Comparison of ENCODE assay signal across 8 cellular contexts in the genomic region with DNA sequence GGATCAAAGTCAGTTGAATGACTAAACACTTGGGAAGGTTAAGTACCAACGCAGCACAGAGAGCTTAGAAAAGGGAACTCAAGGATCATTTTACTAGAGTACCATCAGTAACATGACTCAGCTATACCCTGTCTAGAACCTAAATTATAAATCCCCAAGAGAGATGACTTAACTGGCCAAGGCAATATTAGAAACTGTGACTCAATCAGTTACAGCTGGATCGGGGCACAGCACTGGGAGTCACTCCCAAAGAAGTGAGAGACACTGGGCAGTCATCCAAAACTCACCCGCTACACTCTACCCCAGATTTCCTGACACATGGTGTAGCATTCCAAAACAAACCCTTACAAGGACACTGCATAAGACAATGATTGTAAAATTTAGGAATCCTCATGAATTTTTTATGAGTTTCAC. TPM values are rescaled to one million over a fixed set of nuclear protein-coding genes. Genes with fewer than 3 reads are reported as not detected.
DNase-seq lines count a peak whose midpoint lies in the region; ATAC-seq, FAIRE-seq and TF ChIP-seq lines count a peak whose summit lies in the region.

No MANE protein-coding gene starts in this region.

- DNase-seq in AG04450 (ENCODE audit: low read depth, low spot score) (peak; percentile 88), GM19239 (ENCODE audit: insufficient read length, low spot score) (no peak), NCI-H345 (lab: John Stamatoyannopoulos, UW) (peak; percentile 54), K562 (ENCODE audit: extremely low read depth in 1 of 4, low spot score in 3 of 4) (peak; percentile 26 to 52 (median 40)), iris pigment epithelial cell (ENCODE audit: low read depth) (peak; percentile 92), immature natural killer cell (no peak)
- DNase-seq in stimulated activated naive B cell treated with anti-CD40 and anti-IgM and Interleukin-4, amounts not matched to agents 10 μg/mL and 1 μg/mL and 100 μg/mL, for 72 hours, result no peak
- no peak for DNase-seq in stimulated activated CD4-positive, alpha-beta T cell treated with anti-CD3 and anti-CD28 coated beads, Interleukin-4, amount 100 ng/mL, for 1 hour

- H3K36me3 Mint-ChIP-seq in stimulated activated naive B cell treated with anti-CD40 and anti-IgM and Interleukin-4, amounts not matched to agents 10 μg/mL and 1 μg/mL and 100 μg/mL, for 72 hours, result peaks cover 20 to 50% of the 10 kb centered on the region in 2 donors
- H3K36me3 Mint-ChIP-seq in immature natural killer cell, result peaks cover 3 to 20% (median 6%) of the 10 kb centered on the region in 3 donors

- H3K9me1 ChIP-seq in K562 (ENCODE audit: control insufficient read depth, insufficient read depth, low read length), result peaks cover 4% of the 10 kb centered on the region

- H3K9me3 ChIP-seq in AG04450 (ENCODE audit: control insufficient read depth, insufficient read depth, low read length), result no peaks in the 10 kb centered on the region
- no peaks in the 10 kb centered on the region for H3K9me3 ChIP-seq in K562 (replicated peaks; ENCODE audit: control insufficient read depth, insufficient read depth, low read depth, low read length)

- peak overlapping the region; percentile 86 for H3K27ac Mint-ChIP-seq in stimulated activated naive B cell treated with anti-CD40 and anti-IgM and Interleukin-4, amounts not matched to agents 10 μg/mL and 1 μg/mL and 100 μg/mL, for 72 hours
- peak overlapping the region in 2 of 6 donors; percentile 9 to 45 for H3K27ac Mint-ChIP-seq in immature natural killer cell

- no peak for TF ChIP-seq POLR2A in K562 (conservative IDR thresholded peaks at IDR 0.05)

- intact Hi-C loops in K562 (cut with micrococcal nuclease), result no loop called here

- H3K36me3 ChIP-seq in K562 (ENCODE audit: control insufficient read depth, insufficient read depth, low read length), result peaks cover 70% of the 10 kb centered on the region

- CTCF ChIA-PET in AG04450 (lab: Charles Lee), result interaction anchor here (1.1 to 4.7 kb wide), 3 partner anchors 10 to 182 kb away, joined by 3 to 17 read pairs (median 3); no protein-coding TSS in a partner anchor
- CTCF ChIA-PET in K562 (lab: Yijun Ruan, JAX; ENCODE audit: low intra/inter-chr PET ratio), result interaction anchor here (0.7 kb wide), 1 partner anchor 167 kb away, joined by 3 read pairs; no protein-coding TSS in a partner anchor

- FAIRE-seq in GM19239 (lab: Jason Lieb, UNC), result peak; percentile 23
- peak; percentile 70 for FAIRE-seq in K562 (lab: Jason Lieb, UNC)

- POLR2A ChIA-PET in AG04450 (lab: Yijun Ruan, JAX) (interaction anchor here (0.6 to 2.8 kb wide), 2 partner anchors 18 to 342 kb away, joined by 4 to 26 read pairs; a partner anchor contains a TSS), K562 (lab: Yijun Ruan, JAX) (interaction anchor here (0.7 to 2.5 kb wide), 2 partner anchors 14 to 18 kb away, joined by 3 to 9 read pairs; a partner anchor contains a TSS)

- H3K9me3 Mint-ChIP-seq in stimulated activated naive B cell treated with anti-CD40 and anti-IgM and Interleukin-4, amounts not matched to agents 10 μg/mL and 1 μg/mL and 100 μg/mL, for 72 hours, result no peaks in the 10 kb centered on the region
- H3K9me3 Mint-ChIP-seq in immature natural killer cell, result no peaks in the 10 kb centered on the region

- no peak overlapping the region for H2AFZ ChIP-seq in K562 (ENCODE audit: low read depth, low read length)

- H3K4me3 Mint-ChIP-seq in stimulated activated naive B cell treated with anti-CD40 and anti-IgM and Interleukin-4, amounts not matched to agents 10 μg/mL and 1 μg/mL and 100 μg/mL, for 72 hours, result no peak overlapping the region
- H3K4me3 Mint-ChIP-seq in immature natural killer cell, result no peak overlapping the region

- 16% methylated on average over 3 of the region's 3 CpGs for WGBS in K562 (ENCODE audit: insufficient coverage, low coverage, missing lambda C conversion rate)

- TF ChIP-seq EP300 in K562 (IDR thresholded peaks at IDR 0.05; ENCODE audit: low read length), result no peak

- TF ChIP-seq CTCF in AG04450 (IDR thresholded peaks at IDR 0.05; ENCODE audit: low read depth, low read length) (no peak), K562 (IDR thresholded peaks at IDR 0.05 in 2 of 3, conservative IDR thresholded peaks at IDR 0.05 in 1 of 3; ENCODE audit: insufficient read depth in 2 of 3, low read depth in 1 of 3, low read length in 3 of 3) (no peak)

- H3K4me3 ChIP-seq in AG04450 (ENCODE audit: low read depth, low read length) (no peak overlapping the region), K562 (no peak overlapping the region)

- peak overlapping the region; percentile 80 for H3K27ac ChIP-seq in AG04450 (ENCODE audit: low read depth, low read length)
- H3K27ac ChIP-seq in K562 (ENCODE audit: extremely low read depth, low read depth, low read length), result peak overlapping the region; percentile 29; the same call in 1 of the 3 replicates

- peak; percentile 75 for ATAC-seq in K562
- peak; percentile 68 to 71 for ATAC-seq in stimulated activated naive B cell treated with anti-CD40 and anti-IgM and Interleukin-4, amounts not matched to agents 10 μg/mL and 1 μg/mL and 100 μg/mL, for 72 hours (replicated peaks)

- H3K9ac ChIP-seq in K562 (ENCODE audit: insufficient read depth in 1 of 2, low read depth in 2 of 2, low read length in 2 of 2), result no peak overlapping the region

- H3K27me3 ChIP-seq in AG04450 (ENCODE audit: control insufficient read depth, insufficient read depth, low read length), result no peaks in the 10 kb centered on the region
- no peaks in the 10 kb centered on the region for H3K27me3 ChIP-seq in K562 (ENCODE audit: control insufficient read depth in 2 of 2, insufficient read depth in 2 of 2, low read length in 2 of 2)

- H3K4me2 ChIP-seq in K562 (ENCODE audit: insufficient read depth, low read length), result no peak overlapping the region

- BruUV-seq in K562 (replicated peaks; lab: Mats Ljungman, UMichigan), result no TSS peak

- peaks cover 10% of the 10 kb centered on the region; the same call in 1 of the 2 replicates for H4K20me1 ChIP-seq in K562 (replicated peaks; ENCODE audit: control insufficient read depth, insufficient read depth, low read length)

- H3K27me3 Mint-ChIP-seq in stimulated activated naive B cell treated with anti-CD40 and anti-IgM and Interleukin-4, amounts not matched to agents 10 μg/mL and 1 μg/mL and 100 μg/mL, for 72 hours, result no peaks in the 10 kb centered on the region
- no peaks in the 10 kb centered on the region for H3K27me3 Mint-ChIP-seq in immature natural killer cell (ENCODE audit: low read depth in 3 of 3)

- TF ChIP-seq RAD21 in K562 (CRISPR knock-in tag; conservative IDR thresholded peaks at IDR 0.05 in 1 of 2, IDR thresholded peaks at IDR 0.05 in 1 of 2), result no peak

- in situ Hi-C loops in K562 (cut with MboI), result no loop called here

- H3K4me1 Mint-ChIP-seq in stimulated activated naive B cell treated with anti-CD40 and anti-IgM and Interleukin-4, amounts not matched to agents 10 μg/mL and 1 μg/mL and 100 μg/mL, for 72 hours, result peaks cover 29 to 56% of the 10 kb centered on the region in 2 donors
- H3K4me1 Mint-ChIP-seq in immature natural killer cell, result peaks cover 54 to 72% of the 10 kb centered on the region in 2 donors

- peaks cover 82% of the 10 kb centered on the region for H3K79me2 ChIP-seq in K562 (ENCODE audit: control insufficient read depth, insufficient read depth, low read length)

- peaks cover 0 to 19% of the 10 kb centered on the region in 2 experiments; a peak in 2 of 5 replicates for H3K4me1 ChIP-seq in K562 (replicated peaks in 1 of 2; ENCODE audit: control insufficient read depth in 2 of 2, insufficient read depth in 2 of 2, low read length in 2 of 2)

RNA-seq across cellular contexts. Expression of a gene that starts 17.7 kb away (rescaled TPM):
- polyA plus RNA-seq in AG04450 (2011; rRNA removed) (42.2 and 55.0 TPM in 2 replicates), K562 (2011; rRNA removed) (36.6 and 46.6 TPM in 2 replicates), K562 (2014; fragmentation: Illumina TruSeq; extraction: Trizol) (49.4 and 61.2 TPM in 2 replicates), K562 (2014; fragmentation: Nextera tagmentation; extraction: Ambion mirVana) (10 to 100 TPM; 20.8 to 21.5 TPM), K562 (2014; rRNA removed) (42.9 and 43.1 TPM in 2 replicates), immature natural killer cell (10 to 100 TPM in 2 of 3 donors, 1 to 10 TPM in 1; 3.8 to 32.2 (median 13.1) TPM)
- 26.7 and 38.0 TPM in 2 replicates for polyA minus RNA-seq in AG04450 (2011; rRNA and poly(A)+ RNA removed)
- total RNA-seq in K562 (2011; cell fraction: chromatin; rRNA removed; ENCODE audit: low replicate concordance), result 32.2 and 105 TPM in 2 replicates
- total RNA-seq in K562 (2011; cell fraction: nucleolus; rRNA removed), result 17.8 and 23.3 TPM in 2 replicates
- 30.4 and 33.7 TPM in 2 replicates for total RNA-seq in K562 (2011; cell fraction: nucleoplasm; rRNA removed)
- total RNA-seq in K562 (2014; rRNA removed) (50.5 and 59.7 TPM in 2 replicates), K562 (2014; rRNA removed; fragmentation: Illumina TruSeq; extraction: Trizol) (65.1 and 72.5 TPM in 2 replicates), K562 (2015; rRNA removed; fragmentation: Illumina TruSeq; extraction: Trizol) (66.3 and 67.2 TPM in 2 replicates), K562 (2021) (37.2 and 39.8 TPM in 2 replicates)
- 9.6 and 14.8 TPM in 2 replicates for polyA plus RNA-seq in K562 (2011; cell fraction: cytosol; rRNA removed)
- 22.9 and 23.2 TPM in 2 replicates for polyA plus RNA-seq in K562 (2011; cell fraction: nucleus; rRNA removed)
- 32.2 and 43.2 TPM in 2 replicates for polyA plus RNA-seq in K562 (2012)
- polyA minus RNA-seq in K562 (2011; rRNA and poly(A)+ RNA removed), result 52.1 and 66.1 TPM in 2 replicates
- 28.2 and 28.6 TPM in 2 replicates for polyA minus RNA-seq in K562 (2011; cell fraction: cytosol; rRNA and poly(A)+ RNA removed)
- 18.4 and 38.5 TPM in 2 replicates for polyA minus RNA-seq in K562 (2011; cell fraction: nucleus; rRNA and poly(A)+ RNA removed)

RNA-seq across cellular contexts. Expression of a gene that starts 26.9 kb away (rescaled TPM):
- polyA plus RNA-seq in AG04450 (2011; rRNA removed), result 0.02 TPM in 1 of 2 replicates, not detected in the other
- not detected in 2 replicates for polyA minus RNA-seq in AG04450 (2011; rRNA and poly(A)+ RNA removed)
- total RNA-seq in K562 (2011; cell fraction: chromatin; rRNA removed; ENCODE audit: low replicate concordance), result not detected in 2 replicates
- 0.17 TPM in 1 of 2 replicates, not detected in the other for total RNA-seq in K562 (2011; cell fraction: nucleolus; rRNA removed)
- total RNA-seq in K562 (2011; cell fraction: nucleoplasm; rRNA removed), result not detected in 2 replicates
- not detected in 2 replicates for total RNA-seq in K562 (2014; rRNA removed)
- total RNA-seq in K562 (2014; rRNA removed; fragmentation: Illumina TruSeq; extraction: Trizol), result not detected in 2 replicates
- total RNA-seq in K562 (2015; rRNA removed; fragmentation: Illumina TruSeq; extraction: Trizol), result not detected in 2 replicates
- total RNA-seq in K562 (2021), result not detected in 2 replicates
- polyA plus RNA-seq in K562 (2011; rRNA removed), result 0.08 TPM in 1 of 2 replicates, not detected in the other
- 0.03 TPM in 1 of 2 replicates, not detected in the other for polyA plus RNA-seq in K562 (2011; cell fraction: cytosol; rRNA removed)
- 0.03 and 0.24 TPM in 2 replicates for polyA plus RNA-seq in K562 (2011; cell fraction: nucleus; rRNA removed)
- polyA plus RNA-seq in K562 (2012), result 0.35 TPM in 1 of 2 replicates, not detected in the other
- polyA plus RNA-seq in K562 (2014; fragmentation: Illumina TruSeq; extraction: Trizol), result not detected in 2 replicates
- polyA plus RNA-seq in K562 (2014; fragmentation: Nextera tagmentation; extraction: Ambion mirVana), result not detected
- not detected in 2 replicates for polyA plus RNA-seq in K562 (2014; rRNA removed)
- not detected in 2 replicates for polyA minus RNA-seq in K562 (2011; rRNA and poly(A)+ RNA removed)
- polyA minus RNA-seq in K562 (2011; cell fraction: cytosol; rRNA and poly(A)+ RNA removed), result not detected in 2 replicates
- polyA minus RNA-seq in K562 (2011; cell fraction: nucleus; rRNA and poly(A)+ RNA removed), result not detected in 2 replicates
- under 1 TPM in 1 of 3 donors, not detected in 2; 0.37 TPM for polyA plus RNA-seq in immature natural killer cell

Comparison
In these comparisons a context has a peak if more than half of its experiments do, and no peak if none do; other contexts are left out.
1. DNase-seq: peak in AG04450 (single experiment), NCI-H345 (single experiment), K562 (4 of 4) and iris pigment epithelial cell (single experiment); none in GM19239 (single experiment), stimulated activated naive B cell treated with anti-CD40 and anti-IgM and Interleukin-4, amounts not matched to agents 10 μg/mL and 1 μg/mL and 100 μg/mL, for 72 hours (single experiment), immature natural killer cell (0 of 3) and stimulated activated CD4-positive, alpha-beta T cell treated with anti-CD3 and anti-CD28 coated beads, Interleukin-4, amount 100 ng/mL, for 1 hour (single experiment).